In genomic region chr17:80913928-80914821, GRCh38 we compare ENCODE assay signal across 1 cellular context.
TF ChIP-seq lines count a peak whose summit lies in the region.

No MANE protein-coding gene starts in this region.

TF ChIP-seq in HepG2, 621 proteins besides CTCF, POLR2A, EP300 and RAD21 (continued from another document):
- TF ChIP-seq ZGPAT (CRISPR knock-in tag; IDR thresholded peaks at IDR 0.05) (no peak), IRF9 (CRISPR knock-in tag; IDR thresholded peaks at IDR 0.05; ENCODE audit: borderline replicate concordance) (0 out of 2 replicates have a peak, but pooled peaks have one; percentile 23), CSRNP2 (CRISPR knock-in tag; conservative IDR thresholded peaks at IDR 0.05; ENCODE audit: low read depth) (0 out of 2 replicates have a peak, but pooled peaks have one; percentile 0), ZNF333 (CRISPR knock-in tag; IDR thresholded peaks at IDR 0.05; ENCODE audit: borderline replicate concordance) (no peak), ZNF331 (CRISPR knock-in tag; IDR thresholded peaks at IDR 0.05) (no peak), ZNF292 (CRISPR knock-in tag; IDR thresholded peaks at IDR 0.05; ENCODE audit: borderline replicate concordance, low read depth) (no peak), KDM2A (CRISPR knock-in tag; IDR thresholded peaks at IDR 0.05; ENCODE audit: borderline replicate concordance, low read depth) (no peak), GMEB2 (CRISPR knock-in tag; IDR thresholded peaks at IDR 0.05; ENCODE audit: low read depth) (no peak), ZBTB21 (CRISPR knock-in tag; IDR thresholded peaks at IDR 0.05) (no peak), CHCHD3 (CRISPR knock-in tag; IDR thresholded peaks at IDR 0.05) (no peak), ZNF883 (CRISPR knock-in tag; IDR thresholded peaks at IDR 0.05; ENCODE audit: not compliant biosample characterization) (peak; percentile 37), HOXA5 (CRISPR knock-in tag; IDR thresholded peaks at IDR 0.05) (no peak), ZFP1 (CRISPR knock-in tag; IDR thresholded peaks at IDR 0.05) (no peak)
